Comparison of ENCODE assay signal across 1 cellular context in genomic region chr4:113646456-113646809, GRCh38.
TF ChIP-seq lines count a peak whose summit lies in the region.

No MANE protein-coding gene starts in this region.

TF ChIP-seq in A549, 52 proteins besides CTCF, POLR2A, EP300 and RAD21 (continued from another document):
- TF ChIP-seq ATOH8 (CRISPR knock-in tag; IDR thresholded peaks at IDR 0.05; ENCODE audit: low read depth) (no peak), MYC (IDR thresholded peaks at IDR 0.05; ENCODE audit: borderline replicate concordance, low read length) (no peak)
TF ChIP-seq in A549: peak in this region for 1.
